ENCODE assay signal across 1 cellular context in the genomic region with DNA sequence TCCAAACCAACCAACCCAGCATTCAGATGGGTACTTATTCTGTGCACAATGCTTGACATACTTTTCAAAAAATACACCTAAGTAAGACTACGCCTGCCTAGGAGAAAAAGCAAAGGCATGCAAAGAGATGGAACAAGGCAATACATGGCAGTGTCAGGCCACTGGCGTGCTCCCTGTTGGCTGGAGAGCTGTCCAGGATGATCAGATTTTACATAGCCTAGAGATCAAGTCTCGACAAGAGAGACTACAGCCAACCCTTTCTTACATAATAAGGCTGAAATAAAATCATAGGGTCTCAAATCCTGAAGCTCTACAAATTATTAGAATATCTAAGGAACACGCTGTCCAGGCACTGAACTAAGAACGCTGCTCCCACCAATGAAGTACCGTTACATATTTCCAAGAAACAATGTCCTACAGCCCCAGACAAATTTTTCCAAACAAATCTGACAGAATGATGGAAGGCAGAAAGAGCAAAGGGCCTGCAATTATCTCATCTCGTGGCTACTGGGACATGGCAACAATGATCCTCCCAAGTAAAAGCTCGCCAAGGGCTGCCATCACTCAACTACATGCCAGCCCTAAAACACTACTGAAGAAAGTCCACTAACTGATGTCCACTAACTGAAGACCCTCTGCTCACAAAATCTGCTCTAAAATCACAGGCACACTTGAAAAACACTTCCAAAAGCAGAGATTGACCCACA.
TF ChIP-seq lines count a peak whose summit lies in the region.

No MANE protein-coding gene starts in this region.

TF ChIP-seq in IMR-90, 13 proteins besides CTCF, POLR2A, EP300 and RAD21:
- no peak for TF ChIP-seq BHLHE40 (IDR thresholded peaks at IDR 0.05; ENCODE audit: low read depth, low read length)
- TF ChIP-seq, protein P1, sequence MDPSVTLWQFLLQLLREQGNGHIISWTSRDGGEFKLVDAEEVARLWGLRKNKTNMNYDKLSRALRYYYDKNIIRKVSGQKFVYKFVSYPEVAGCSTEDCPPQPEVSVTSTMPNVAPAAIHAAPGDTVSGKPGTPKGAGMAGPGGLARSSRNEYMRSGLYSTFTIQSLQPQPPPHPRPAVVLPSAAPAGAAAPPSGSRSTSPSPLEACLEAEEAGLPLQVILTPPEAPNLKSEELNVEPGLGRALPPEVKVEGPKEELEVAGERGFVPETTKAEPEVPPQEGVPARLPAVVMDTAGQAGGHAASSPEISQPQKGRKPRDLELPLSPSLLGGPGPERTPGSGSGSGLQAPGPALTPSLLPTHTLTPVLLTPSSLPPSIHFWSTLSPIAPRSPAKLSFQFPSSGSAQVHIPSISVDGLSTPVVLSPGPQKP (IDR thresholded peaks at IDR 0.05; ENCODE audit: borderline replicate concordance, low read depth, low read length), result no peak
- no peak for TF ChIP-seq NFE2L2 (IDR thresholded peaks at IDR 0.05; ENCODE audit: low read depth, low read length)
